ENCODE assay signal across 8 cellular contexts in genomic region chr19:10288662-10289166, GRCh38. TPM values are rescaled to one million over a fixed set of nuclear protein-coding genes. Genes with fewer than 3 reads are reported as not detected.
DNase-seq lines count a peak whose midpoint lies in the region; ATAC-seq lines count a peak whose summit lies in the region.

No MANE protein-coding gene starts in this region.

- peak; percentile 76 for DNase-seq in activated effector memory CD4-positive, alpha-beta T cell treated with anti-CD3 and anti-CD28 coated beads, Interleukin-2, amount 50 U/mL, for 16 hours
- DNase-seq in activated effector memory CD4-positive, alpha-beta T cell treated with Interleukin-2 at 50 U/mL for 16 hours: no peak
- peak; percentile 57 for DNase-seq in NCI-H2227 (lab: John Stamatoyannopoulos, UW; ENCODE audit: unreplicated experiment)
- DNase-seq in activated T-cell treated with anti-CD3 and anti-CD28 coated beads, Interleukin-2, amount 50 U/mL, for 4 hours: peak; percentile 39
- DNase-seq in stimulated activated CD4-positive, alpha-beta T cell treated with anti-CD3 and anti-CD28 coated beads, Interleukin-2, amount 100 ng/mL, for 4 hours (ENCODE audit: low read depth): peak; percentile 26

- peak overlapping the region; percentile 74 for H3K4me3 Mint-ChIP-seq in activated T-cell treated with anti-CD3 and anti-CD28 coated beads, Interleukin-2, amount 50 U/mL, for 4 hours

- H3K4me1 Mint-ChIP-seq in activated T-cell treated with anti-CD3 and anti-CD28 coated beads, Interleukin-2, amount 50 U/mL, for 4 hours (ENCODE audit: low read depth): peaks cover 72% of the 10 kb centered on the region

- no peaks in the 10 kb centered on the region for H3K9me3 Mint-ChIP-seq in activated T-cell treated with anti-CD3 and anti-CD28 coated beads, Interleukin-2, amount 50 U/mL, for 4 hours

- H3K27me3 Mint-ChIP-seq in activated T-cell treated with anti-CD3 and anti-CD28 coated beads, Interleukin-2, amount 50 U/mL, for 4 hours (ENCODE audit: low read depth): peaks cover 56% of the 10 kb centered on the region

- peak; percentile 9 to 10 for ATAC-seq in activated T-cell treated with anti-CD3 and anti-CD28 coated beads, Interleukin-2, amount 50 U/mL, for 4 hours
- no peak for ATAC-seq in GM18909 (IDR thresholded peaks at IDR 0.05; ENCODE audit: poor library complexity, unreplicated experiment)
- ATAC-seq in GM19328 (IDR thresholded peaks at IDR 0.05; ENCODE audit: unreplicated experiment): no peak

- H3K4me3 ChIP-seq in iPS-11a (ENCODE audit: low read depth, low read length): peak overlapping the region; percentile 41

- H3K36me3 Mint-ChIP-seq in activated T-cell treated with anti-CD3 and anti-CD28 coated beads, Interleukin-2, amount 50 U/mL, for 4 hours (ENCODE audit: insufficient read depth): peaks cover 17% of the 10 kb centered on the region

RNA-seq across cellular contexts. Expression of gene ICAM5, which starts 1.0 kb away (rescaled TPM):
- 1 to 10 TPM; 3.1 to 4.3 (median 3.1) TPM for total RNA-seq in activated T-cell treated with anti-CD3 and anti-CD28 coated beads, Interleukin-2, amount 50 U/mL, for 4 hours

RNA-seq across cellular contexts. Expression of gene ICAM4, which starts 2.0 kb away (rescaled TPM):
- total RNA-seq in activated T-cell treated with anti-CD3 and anti-CD28 coated beads, Interleukin-2, amount 50 U/mL, for 4 hours: under 1 TPM; 0.27 to 0.53 (median 0.38) TPM

RNA-seq across cellular contexts. Expression of gene ICAM1, which starts 17.8 kb away (rescaled TPM):
- 10 to 100 TPM; 25.6 to 48.5 (median 39.5) TPM for total RNA-seq in activated T-cell treated with anti-CD3 and anti-CD28 coated beads, Interleukin-2, amount 50 U/mL, for 4 hours

RNA-seq across cellular contexts. Expression of gene ZGLP1, which starts 20.9 kb away (rescaled TPM):
- total RNA-seq in activated T-cell treated with anti-CD3 and anti-CD28 coated beads, Interleukin-2, amount 50 U/mL, for 4 hours: 10 to 100 TPM in 1 of 3 donors, 1 to 10 TPM in 2; 6.9 to 10.1 (median 9.3) TPM

RNA-seq across cellular contexts. Expression of gene FDX2, which starts 27.1 kb away (rescaled TPM):
- 10 to 100 TPM; 32.5 to 43.0 (median 38.3) TPM for total RNA-seq in activated T-cell treated with anti-CD3 and anti-CD28 coated beads, Interleukin-2, amount 50 U/mL, for 4 hours

Comparison
In these comparisons a context has a peak if more than half of its experiments do, and no peak if none do; other contexts are left out.
1. ATAC-seq: peak in activated T-cell treated with anti-CD3 and anti-CD28 coated beads, Interleukin-2, amount 50 U/mL, for 4 hours (2 of 2); none in GM18909 (single experiment) and GM19328 (single experiment).